ENCODE assay signal across 10 cellular contexts in genomic region chr22:46050916-46051614, GRCh38.
DNase-seq lines count a peak whose midpoint lies in the region; ATAC-seq and TF ChIP-seq lines count a peak whose summit lies in the region.
"Had no signal": no experiment of that assay in that cellular context is flagged by ENCODE, and none has a peak within 500 bp of the region (broad histone marks: within the 10 kb centered on the region; RNA-seq: fewer than 3 reads in every experiment).

No MANE protein-coding gene starts in this region.

- peak overlapping the region; percentile 91; the same call in 1 of the 2 replicates for H3K27ac Mint-ChIP-seq in HFFc6
- H3K27ac Mint-ChIP-seq in activated naive CD8-positive, alpha-beta T cell treated with anti-CD3 and anti-CD28 coated beads, Interleukin-2, amount 10 ng/mL, durations not matched to agents 7 days and 5 days: no peak overlapping the region

- H3K36me3 Mint-ChIP-seq in HFFc6 (ENCODE audit: low read depth): no peaks in the 10 kb centered on the region; the same call in 1 of the 2 replicates
- no peaks in the 10 kb centered on the region for H3K36me3 Mint-ChIP-seq in activated naive CD8-positive, alpha-beta T cell treated with anti-CD3 and anti-CD28 coated beads, Interleukin-2, amount 10 ng/mL, durations not matched to agents 7 days and 5 days

- POLR2A ChIA-PET in activated naive CD8-positive, alpha-beta T cell treated with anti-CD3 and anti-CD28 coated beads, Interleukin-2, amount 10 ng/mL, durations not matched to agents 7 days and 5 days (lab: Charles Lee): interaction anchor here (0.7 to 1.5 kb wide), 3 partner anchors 15 to 20 kb away, joined by 4 to 5 read pairs (median 4); no protein-coding TSS in a partner anchor

- no peak for ATAC-seq in activated naive CD8-positive, alpha-beta T cell treated with anti-CD3 and anti-CD28 coated beads, Interleukin-2, amount 10 ng/mL, durations not matched to agents 7 days and 5 days (ENCODE audit: low read depth)
- ATAC-seq in sciatic nerve (no peak), HG03354 (IDR thresholded peaks at IDR 0.05; ENCODE audit: poor library complexity, severe bottlenecking, unreplicated experiment) (no peak), GM21737 (IDR thresholded peaks at IDR 0.05; ENCODE audit: unreplicated experiment) (no peak)

- no peak overlapping the region for H3K4me3 Mint-ChIP-seq in HFFc6
- H3K4me3 Mint-ChIP-seq in activated naive CD8-positive, alpha-beta T cell treated with anti-CD3 and anti-CD28 coated beads, Interleukin-2, amount 10 ng/mL, durations not matched to agents 7 days and 5 days: no peak overlapping the region

- intact Hi-C loops in sciatic nerve (cut with DNase I): no loop called here

- peaks cover 42% of the 10 kb centered on the region for H3K4me1 Mint-ChIP-seq in HFFc6 (ENCODE audit: low read depth)
- peaks cover 20% of the 10 kb centered on the region for H3K4me1 Mint-ChIP-seq in activated naive CD8-positive, alpha-beta T cell treated with anti-CD3 and anti-CD28 coated beads, Interleukin-2, amount 10 ng/mL, durations not matched to agents 7 days and 5 days

- peaks cover 3% of the 10 kb centered on the region for H3K27me3 Mint-ChIP-seq in HFFc6 (ENCODE audit: insufficient read depth)
- no peaks in the 10 kb centered on the region for H3K27me3 Mint-ChIP-seq in activated naive CD8-positive, alpha-beta T cell treated with anti-CD3 and anti-CD28 coated beads, Interleukin-2, amount 10 ng/mL, durations not matched to agents 7 days and 5 days

- no peak for DNase-seq in HFFc6
- DNase-seq in activated naive CD8-positive, alpha-beta T cell treated with anti-CD3 and anti-CD28 coated beads, Interleukin-2, amount 10 ng/mL, durations not matched to agents 7 days and 5 days: peak; percentile 32
- peak; percentile 25 for DNase-seq in islet precursor cell
- DNase-seq in sciatic nerve (ENCODE audit: low spot score): peak; percentile 63
- no peak for DNase-seq in NCI-H526 treated with DMSO at 0.1 percent for 48 hours (lab: John Stamatoyannopoulos, UW)
- no peak for DNase-seq in middle frontal gyrus (ENCODE audit: extremely low spot score, low spot score)
- DNase-seq: DND-41, NCI-H2029 had no signal

- H3K9me3 Mint-ChIP-seq in HFFc6: no peaks in the 10 kb centered on the region
- no peaks in the 10 kb centered on the region for H3K9me3 Mint-ChIP-seq in activated naive CD8-positive, alpha-beta T cell treated with anti-CD3 and anti-CD28 coated beads, Interleukin-2, amount 10 ng/mL, durations not matched to agents 7 days and 5 days

- TF ChIP-seq CTCF in HFFc6 (IDR thresholded peaks at IDR 0.05): no peak

Comparison
In these comparisons a context has a peak if more than half of its experiments do, and no peak if none do; other contexts are left out.
1. DNase-seq: peak in activated naive CD8-positive, alpha-beta T cell treated with anti-CD3 and anti-CD28 coated beads, Interleukin-2, amount 10 ng/mL, durations not matched to agents 7 days and 5 days (single experiment), islet precursor cell (single experiment) and sciatic nerve (single experiment); none in HFFc6 (single experiment), NCI-H526 treated with DMSO at 0.1 percent for 48 hours (single experiment) and middle frontal gyrus (single experiment).